ENCODE assay signal across 19 cellular contexts in genomic region chr3:58638586-58638985, GRCh38. TPM values are rescaled to one million over a fixed set of nuclear protein-coding genes. Genes with fewer than 3 reads are reported as not detected.
DNase-seq lines count a peak whose midpoint lies in the region; ATAC-seq, FAIRE-seq and TF ChIP-seq lines count a peak whose summit lies in the region.
"Had no signal": no experiment of that assay in that cellular context is flagged by ENCODE, and none has a peak within 500 bp of the region (broad histone marks: within the 10 kb centered on the region; RNA-seq: fewer than 3 reads in every experiment).

No MANE protein-coding gene starts in this region.

- 33 to 44% (median 38%) methylated on average over 6 of the region's 6 CpGs for WGBS in adrenal gland, 4 donors
- 75% methylated on average over 4 of the region's 6 CpGs for WGBS in mesenchymal stem cell

- no peaks in the 10 kb centered on the region for H3K36me3 ChIP-seq in ACC112 (ENCODE audit: insufficient read depth, low read length)
- H3K36me3 ChIP-seq in adrenal gland (replicated peaks in 1 of 2) = no peaks in the 10 kb centered on the region
- H3K36me3 ChIP-seq in mesenchymal stem cell (ENCODE audit: control insufficient read depth in 1 of 2, insufficient read depth in 2 of 2, low read depth in 1 of 2, low read length in 2 of 2) = no peaks in the 10 kb centered on the region
- H3K36me3 ChIP-seq: HAP-1 had no signal

- peaks cover 25% of the 10 kb centered on the region for H3K4me1 Mint-ChIP-seq in HFFc6 (ENCODE audit: low read depth)

- H3K27ac ChIP-seq in ACC112 (ENCODE audit: low read depth, low read length) (no peak overlapping the region), adrenal gland (peak overlapping the region in 1 of 5 donors; percentile 22), mesenchymal stem cell (ENCODE audit: low read length, poor library complexity, severe bottlenecking) (no peak overlapping the region)
- H3K27ac ChIP-seq: A549 had no signal

- H3K27me3 Mint-ChIP-seq in HFFc6 (ENCODE audit: insufficient read depth) = peaks cover 4% of the 10 kb centered on the region; the same call in 1 of the 2 replicates

- peak overlapping the region; percentile 32 for H2BK15ac ChIP-seq in mesenchymal stem cell (ENCODE audit: low read depth, poor library complexity, severe bottlenecking)

- H3K27ac Mint-ChIP-seq in HFFc6 = 0 out of 2 replicates have a peak overlapping the region, but pooled peaks have one; percentile 15
- H3K27ac Mint-ChIP-seq: CD14-positive monocyte; CD8-positive, alpha-beta T cell had no signal

- DNase-seq in HFFc6 (no peak), adrenal gland (peak in 4 of 7 donors; percentile 46 to 71 (median 56)), mesenchymal stem cell (no peak), NCI-H526 (lab: John Stamatoyannopoulos, UW) (no peak), GM12892 (ENCODE audit: insufficient read length) (no peak)
- no peak for DNase-seq in activated naive CD4-positive, alpha-beta T cell (lab: John Stamatoyannopoulos, UW)
- DNase-seq: CD8-positive, alpha-beta T cell; COR-L47; DMS153; GF-D8 had no signal

- no peak overlapping the region for H4K8ac ChIP-seq in mesenchymal stem cell (ENCODE audit: low read length)

- no peaks in the 10 kb centered on the region for H3K9me3 ChIP-seq in adrenal gland (replicated peaks in 1 of 3)
- no peaks in the 10 kb centered on the region for H3K9me3 ChIP-seq in mesenchymal stem cell (ENCODE audit: control insufficient read depth, low read length)
- H3K9me3 ChIP-seq: A549, HAP-1 had no signal

- no peak overlapping the region for H3K18ac ChIP-seq in mesenchymal stem cell (ENCODE audit: low read depth in 1 of 2, low read length in 2 of 2)

- no peaks in the 10 kb centered on the region for H3K9me3 Mint-ChIP-seq in HFFc6
- H3K9me3 Mint-ChIP-seq: CD14-positive monocyte; CD8-positive, alpha-beta T cell had no signal

- H3K4me1 ChIP-seq in ACC112 (ENCODE audit: control insufficient read depth, insufficient read depth, low read length, unreplicated experiment) = peaks cover 9% of the 10 kb centered on the region
- H3K4me1 ChIP-seq in adrenal gland (replicated peaks in 1 of 2) = no peaks in the 10 kb centered on the region
- H3K4me1 ChIP-seq in mesenchymal stem cell (ENCODE audit: control insufficient read depth, insufficient read depth, low read depth, low read length) = peaks cover 6% of the 10 kb centered on the region
- H3K4me1 ChIP-seq: A549, HAP-1 had no signal

- H2AFZ ChIP-seq in ACC112 (ENCODE audit: low read length, unreplicated experiment) = peak overlapping the region; percentile 65
- H2AFZ ChIP-seq in mesenchymal stem cell (ENCODE audit: low read depth, low read length) = no peak overlapping the region

- TF ChIP-seq CTCF in HFFc6 (IDR thresholded peaks at IDR 0.05) (no peak), adrenal gland (IDR thresholded peaks at IDR 0.05) (no peak)

- no peak overlapping the region for H3K9ac ChIP-seq in mesenchymal stem cell (ENCODE audit: low read length)

- peak overlapping the region; percentile 55; the same call in 1 of the 2 replicates for H3K4me3 Mint-ChIP-seq in HFFc6
- H3K4me3 Mint-ChIP-seq: CD14-positive monocyte; CD8-positive, alpha-beta T cell had no signal

- H3K79me2 ChIP-seq in ACC112 (ENCODE audit: control insufficient read depth, insufficient read depth, low read length, unreplicated experiment) = no peaks in the 10 kb centered on the region

- no peak for FAIRE-seq in GM12892 (lab: Jason Lieb, UNC)
- FAIRE-seq: A549, D721Med, H1, HepG2 had no signal

- H3K27me3 ChIP-seq in ACC112 (ENCODE audit: insufficient read depth, low read length) (no peaks in the 10 kb centered on the region), adrenal gland (no peaks in the 10 kb centered on the region), mesenchymal stem cell (ENCODE audit: control insufficient read depth in 1 of 2, insufficient read depth in 1 of 2, low read length in 2 of 2) (peaks cover 6 to 35% of the 10 kb centered on the region in 2 experiments)

- H3K4me3 ChIP-seq in ACC112 (ENCODE audit: low read depth, low read length) (no peak overlapping the region; the same call in 1 of the 2 replicates), adrenal gland (no peak overlapping the region), mesenchymal stem cell (ENCODE audit: insufficient read depth in 1 of 2, low read depth in 1 of 2, low read length in 2 of 2) (no peak overlapping the region)
- H3K4me3 ChIP-seq: A549, HAP-1 had no signal

- no peak for ATAC-seq in HG03354 (IDR thresholded peaks at IDR 0.05; ENCODE audit: poor library complexity, severe bottlenecking, unreplicated experiment)
- ATAC-seq: A549; CD8-positive, alpha-beta T cell; HepG2 had no signal

- no peak overlapping the region for H3K14ac ChIP-seq in mesenchymal stem cell (ENCODE audit: low read length in 2 of 2)

- TF ChIP-seq POLR2A in adrenal gland (IDR thresholded peaks at IDR 0.05) (no peak), GM12892 (IDR thresholded peaks at IDR 0.05; ENCODE audit: low read depth, low read length) (no peak)

- H3K36me3 Mint-ChIP-seq in HFFc6 (ENCODE audit: low read depth) = no peaks in the 10 kb centered on the region
- H3K36me3 Mint-ChIP-seq: CD14-positive monocyte; CD8-positive, alpha-beta T cell had no signal

- H3K4me2 ChIP-seq in mesenchymal stem cell (ENCODE audit: low read length, poor library complexity, severe bottlenecking) = no peak overlapping the region
- H3K4me2 ChIP-seq: A549 had no signal

- H3K23ac ChIP-seq in mesenchymal stem cell (ENCODE audit: low read length in 2 of 2) = no peak overlapping the region

- no peak overlapping the region for H2BK120ac ChIP-seq in mesenchymal stem cell (ENCODE audit: low read depth, low read length)

- H3K4ac ChIP-seq in mesenchymal stem cell (ENCODE audit: low read depth in 1 of 2, low read length in 2 of 2) = no peak overlapping the region

- no peak overlapping the region for H2BK5ac ChIP-seq in mesenchymal stem cell (ENCODE audit: low read depth, low read length, poor library complexity, severe bottlenecking)

- intact Hi-C loops in adrenal gland (cut with DNase I) = loop anchor here in 1 of 2 donors (10.0 kb wide), 1 partner anchor 416 kb away; the partner anchor contains the start of gene CFAP20DC

- no peak overlapping the region for H2BK12ac ChIP-seq in mesenchymal stem cell (ENCODE audit: low read length in 2 of 2)

- H4K91ac ChIP-seq in mesenchymal stem cell (ENCODE audit: low read length) = no peak overlapping the region

- H3K79me1 ChIP-seq in mesenchymal stem cell (replicated peaks; ENCODE audit: low read length, poor library complexity, severe bottlenecking) = no peaks in the 10 kb centered on the region

- H2AK5ac ChIP-seq in mesenchymal stem cell (ENCODE audit: low read length, severe bottlenecking) = no peak overlapping the region

RNA-seq across cellular contexts. Expression of gene FAM3D, which starts 28.0 kb away (rescaled TPM):
- total RNA-seq in HFFc6 (2021; fragmentation: NEBNext Ultra II Directional; extraction: Animal tissue kit (Norgen Biotek cat#: 25700)) = not detected
- total RNA-seq in adrenal gland = under 1 TPM in 1 of 8 donors, not detected in 7; 0.27 TPM
- under 1 TPM in 2 of 3 donors, not detected in 1; 0.17 to 0.40 TPM for polyA plus RNA-seq in adrenal gland
- polyA plus RNA-seq in mesenchymal stem cell (2013, experiment 1 of 2) = not detected
- polyA plus RNA-seq in mesenchymal stem cell (2013, experiment 2 of 2) = not detected
- not detected for polyA plus RNA-seq in GM12892 (2012; ENCODE audit: missing spikeins)
- total RNA-seq: CD8-positive, alpha-beta T cell; H1; HepG2 had no signal
- polyA plus RNA-seq: A549, BJ, H1, HepG2 had no signal

Comparison
In these comparisons a context has a peak if more than half of its experiments do, and no peak if none do; other contexts are left out.
1. DNase-seq: peak in adrenal gland (4 of 7); none in HFFc6 (single experiment), mesenchymal stem cell (single experiment), activated naive CD4-positive, alpha-beta T cell (0 of 4), NCI-H526 (0 of 2) and GM12892 (single experiment).